In genomic region chr9:17695482-17695881, GRCh38 we compare ENCODE assay signal across 20 cellular contexts.
DNase-seq lines count a peak whose midpoint lies in the region; ATAC-seq lines count a peak whose summit lies in the region.
"Had no signal": no experiment of that assay in that cellular context is flagged by ENCODE, and none has a peak within 500 bp of the region (broad histone marks: within the 10 kb centered on the region; RNA-seq: fewer than 3 reads in every experiment).

No MANE protein-coding gene starts in this region.

- DNase-seq in NCI-H446 treated with DMSO at 0.1 percent for 48 hours (lab: John Stamatoyannopoulos, UW) (peak; percentile 28), NCI-H82 (lab: John Stamatoyannopoulos, UW) (peak; percentile 68), cerebellum (ENCODE audit: low spot score) (peak; percentile 27), sciatic nerve (ENCODE audit: low spot score) (no peak), activated gamma-delta T cell treated with Interleukin-2 at 50 U/mL for 16 hours (no peak), left ventricle myocardium superior (no peak)
- DNase-seq: CD4-positive, alpha-beta memory T cell; COR-L47; DMS53; GDM1; NCI-H1048; NCI-H1417; NCI-H1694; NCI-H2029 treated with DMSO at 0.1 percent for 48 hours; NCI-H748 treated with DMSO at 0.1 percent for 48 hours; Right ventricle myocardium superior; RPMI8226 had no signal

- intact Hi-C loops in sciatic nerve (cut with DNase I) (no loop called here), left ventricle myocardium superior (cut with micrococcal nuclease) (no loop called here)

- ATAC-seq in sciatic nerve (peak; percentile 70), GM18502 (IDR thresholded peaks at IDR 0.05; ENCODE audit: poor library complexity, unreplicated experiment) (no peak), left ventricle myocardium superior (no peak)
- ATAC-seq: GM12878, HCT116 had no signal

Comparison
In these comparisons a context has a peak if more than half of its experiments do, and no peak if none do; other contexts are left out.
1. DNase-seq: peak in NCI-H446 treated with DMSO at 0.1 percent for 48 hours (single experiment), NCI-H82 (single experiment) and cerebellum (single experiment); none in sciatic nerve (single experiment), activated gamma-delta T cell treated with Interleukin-2 at 50 U/mL for 16 hours (single experiment) and left ventricle myocardium superior (single experiment).